ENCODE assay signal across 14 cellular contexts in genomic region chrX:77527233-77528001, GRCh38.
DNase-seq lines count a peak whose midpoint lies in the region; ATAC-seq and TF ChIP-seq lines count a peak whose summit lies in the region.
"Had no signal": no experiment of that assay in that cellular context is flagged by ENCODE, and none has a peak within 500 bp of the region (broad histone marks: within the 10 kb centered on the region; RNA-seq: fewer than 3 reads in every experiment).

No MANE protein-coding gene starts in this region.

- no peak for TF ChIP-seq CTCF in adrenal gland (IDR thresholded peaks at IDR 0.05)
- no peak for TF ChIP-seq CTCF in psoas muscle (IDR thresholded peaks at IDR 0.05)

- ATAC-seq in right cardiac atrium, result peak; percentile 87 to 91
- no peak for ATAC-seq in psoas muscle

- H3K27me3 ChIP-seq in adrenal gland (no peaks in the 10 kb centered on the region), right cardiac atrium (ENCODE audit: control insufficient read depth, insufficient read depth) (no peaks in the 10 kb centered on the region), psoas muscle (ENCODE audit: insufficient read depth in 3 of 3, low read length in 2 of 3) (no peaks in the 10 kb centered on the region)
- H3K27me3 ChIP-seq: tibial artery had no signal

- DNase-seq in OCI-M1 (lab: John Stamatoyannopoulos, UW) (peak; percentile 92), adrenal gland (peak; percentile 18 to 62 (median 41)), right cardiac atrium (peak; percentile 62 to 85 (median 83)), psoas muscle (peak; percentile 16 to 50), T-helper 2 cell (no peak), SIG-M5 treated with dmso at 0.1 percent for 504 hours (lab: John Stamatoyannopoulos, UW; ENCODE audit: unreplicated experiment) (no peak), NCI-H446 treated with DMSO at 0.1 percent for 48 hours (lab: John Stamatoyannopoulos, UW) (no peak)
- DNase-seq: activated CD8-positive, alpha-beta memory T cell treated with anti-CD3 and anti-CD28 coated beads, Interleukin-2, amount 50 U/mL, for 48 hours; foreskin melanocyte; kidney glomerular epithelial cell; NCI-H1105; NCI-H526; stimulated activated CD4-positive, alpha-beta T cell treated with anti-CD3 and anti-CD28 coated beads, Interleukin-12 subunit alpha, Interleukin-12 subunit beta, amount 100 ng/mL, for 4 hours; tibial artery had no signal

- H3K4me1 ChIP-seq in adrenal gland (replicated peaks in 1 of 2), result peaks cover 0 to 4% of the 10 kb centered on the region in 2 donors
- no peaks in the 10 kb centered on the region for H3K4me1 ChIP-seq in right cardiac atrium (ENCODE audit: control insufficient read depth, insufficient read depth, low read length)
- H3K4me1 ChIP-seq in psoas muscle, result no peaks in the 10 kb centered on the region
- H3K4me1 ChIP-seq: tibial artery had no signal

- TF ChIP-seq POLR2A in adrenal gland (IDR thresholded peaks at IDR 0.05), result no peak

- H3K27ac ChIP-seq in adrenal gland (no peak overlapping the region), right cardiac atrium (ENCODE audit: low read length) (no peak overlapping the region), psoas muscle (no peak overlapping the region)
- H3K27ac ChIP-seq: tibial artery had no signal

- H3K9me3 ChIP-seq in adrenal gland (replicated peaks in 1 of 3) (no peaks in the 10 kb centered on the region), right cardiac atrium (ENCODE audit: control insufficient read depth, low read length) (no peaks in the 10 kb centered on the region), psoas muscle (peaks cover 7% of the 10 kb centered on the region)

- intact Hi-C loops in adrenal gland (cut with DNase I) (no loop called here), right cardiac atrium (cut with DNase I) (no loop called here), psoas muscle (cut with DNase I) (no loop called here)

- H3K36me3 ChIP-seq in adrenal gland (replicated peaks in 1 of 2) (no peaks in the 10 kb centered on the region), psoas muscle (ENCODE audit: insufficient read depth in 1 of 2, low read depth in 1 of 2) (peaks cover 0 to 9% of the 10 kb centered on the region in 2 donors)
- H3K36me3 ChIP-seq: tibial artery had no signal

- WGBS in adrenal gland, 4 donors, result 52 to 80% (median 62%) methylated on average over 6 to 18 of the region's 18 CpGs
- WGBS in right cardiac atrium, result 53% methylated on average over 18 of the region's 18 CpGs
- WGBS in psoas muscle, 3 donors, result 75 to 86% (median 84%) methylated on average over 17 to 18 of the region's 18 CpGs

- H3K4me3 ChIP-seq in adrenal gland (no peak overlapping the region), right cardiac atrium (ENCODE audit: low read length) (no peak overlapping the region), psoas muscle (no peak overlapping the region)
- H3K4me3 ChIP-seq: tibial artery had no signal

Comparison
In these comparisons a context has a peak if more than half of its experiments do, and no peak if none do; other contexts are left out.
1. DNase-seq: peak in OCI-M1 (single experiment), adrenal gland (7 of 7), right cardiac atrium (3 of 3) and psoas muscle (2 of 2); none in T-helper 2 cell (0 of 5), SIG-M5 treated with dmso at 0.1 percent for 504 hours (single experiment) and NCI-H446 treated with DMSO at 0.1 percent for 48 hours (single experiment).
2. ATAC-seq: peak in right cardiac atrium (2 of 2); none in psoas muscle (0 of 4).